1 cellular context compared by ENCODE assay signal in the genomic region with DNA sequence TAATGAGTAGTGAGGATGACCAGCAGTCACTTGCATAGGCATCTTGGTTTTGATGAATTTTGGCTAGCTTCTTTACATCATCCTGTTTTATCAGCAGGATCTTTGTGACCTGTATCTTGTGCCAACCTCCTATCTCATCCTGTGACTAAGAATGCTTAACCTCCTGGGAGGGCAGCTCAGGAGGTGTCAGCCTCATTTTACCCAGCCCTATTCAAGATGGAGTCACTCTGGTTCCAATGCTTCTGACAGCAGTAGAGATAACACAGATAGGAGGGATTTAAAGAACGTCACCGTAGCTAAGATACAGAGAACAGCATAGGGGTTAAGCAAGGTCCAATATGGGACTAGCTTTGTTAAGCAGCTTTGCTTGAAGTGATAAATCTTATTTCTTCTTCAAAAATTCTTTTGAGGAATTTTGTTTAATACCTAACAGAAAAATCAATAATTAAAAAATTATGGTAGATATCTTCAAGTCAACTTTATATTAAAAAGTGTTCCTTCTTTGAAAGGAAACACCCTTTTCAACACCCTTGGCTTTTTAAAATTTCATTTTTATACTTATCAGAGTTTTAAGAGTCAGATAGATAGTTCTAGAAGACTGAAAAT.
TF ChIP-seq lines count a peak whose summit lies in the region.

No MANE protein-coding gene starts in this region.

TF ChIP-seq in K562, 482 proteins besides CTCF, POLR2A, EP300 and RAD21 (continued from another document and continues in another):
- TF ChIP-seq, protein P1, sequence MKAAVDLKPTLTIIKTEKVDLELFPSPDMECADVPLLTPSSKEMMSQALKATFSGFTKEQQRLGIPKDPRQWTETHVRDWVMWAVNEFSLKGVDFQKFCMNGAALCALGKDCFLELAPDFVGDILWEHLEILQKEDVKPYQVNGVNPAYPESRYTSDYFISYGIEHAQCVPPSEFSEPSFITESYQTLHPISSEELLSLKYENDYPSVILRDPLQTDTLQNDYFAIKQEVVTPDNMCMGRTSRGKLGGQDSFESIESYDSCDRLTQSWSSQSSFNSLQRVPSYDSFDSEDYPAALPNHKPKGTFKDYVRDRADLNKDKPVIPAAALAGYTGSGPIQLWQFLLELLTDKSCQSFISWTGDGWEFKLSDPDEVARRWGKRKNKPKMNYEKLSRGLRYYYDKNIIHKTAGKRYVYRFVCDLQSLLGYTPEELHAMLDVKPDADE (conservative IDR thresholded peaks at IDR 0.05; ENCODE audit: control insufficient read depth, low read depth, low read length) = no peak
- no peak for TF ChIP-seq GTF2F1 (IDR thresholded peaks at IDR 0.05; ENCODE audit: low read depth, low read length)
- TF ChIP-seq RFX7 (CRISPR knock-in tag; IDR thresholded peaks at IDR 0.05) = no peak
- no peak for TF ChIP-seq JUND (IDR thresholded peaks at IDR 0.05; ENCODE audit: borderline replicate concordance, low read depth, low read length)
- TF ChIP-seq JUND (tag; IDR thresholded peaks at IDR 0.05; ENCODE audit: borderline replicate concordance, low read depth, low read length) = no peak
- TF ChIP-seq CHCHD3 (CRISPR knock-in tag; IDR thresholded peaks at IDR 0.05) = no peak
- TF ChIP-seq HOXB6 (CRISPR knock-in tag; IDR thresholded peaks at IDR 0.05; ENCODE audit: borderline replicate concordance) = no peak
- TF ChIP-seq PCBP2 (IDR thresholded peaks at IDR 0.05; ENCODE audit: low read depth, low read length, poor library complexity, severe bottlenecking) = no peak
- no peak for TF ChIP-seq FOXK1 (CRISPR knock-in tag; IDR thresholded peaks at IDR 0.05; ENCODE audit: borderline replicate concordance)
- TF ChIP-seq, protein P2, sequence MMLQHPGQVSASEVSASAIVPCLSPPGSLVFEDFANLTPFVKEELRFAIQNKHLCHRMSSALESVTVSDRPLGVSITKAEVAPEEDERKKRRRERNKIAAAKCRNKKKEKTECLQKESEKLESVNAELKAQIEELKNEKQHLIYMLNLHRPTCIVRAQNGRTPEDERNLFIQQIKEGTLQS (IDR thresholded peaks at IDR 0.05) = no peak
- TF ChIP-seq, protein P2 (CRISPR knock-in tag; conservative IDR thresholded peaks at IDR 0.05) = no peak
- TF ChIP-seq, protein P3, sequence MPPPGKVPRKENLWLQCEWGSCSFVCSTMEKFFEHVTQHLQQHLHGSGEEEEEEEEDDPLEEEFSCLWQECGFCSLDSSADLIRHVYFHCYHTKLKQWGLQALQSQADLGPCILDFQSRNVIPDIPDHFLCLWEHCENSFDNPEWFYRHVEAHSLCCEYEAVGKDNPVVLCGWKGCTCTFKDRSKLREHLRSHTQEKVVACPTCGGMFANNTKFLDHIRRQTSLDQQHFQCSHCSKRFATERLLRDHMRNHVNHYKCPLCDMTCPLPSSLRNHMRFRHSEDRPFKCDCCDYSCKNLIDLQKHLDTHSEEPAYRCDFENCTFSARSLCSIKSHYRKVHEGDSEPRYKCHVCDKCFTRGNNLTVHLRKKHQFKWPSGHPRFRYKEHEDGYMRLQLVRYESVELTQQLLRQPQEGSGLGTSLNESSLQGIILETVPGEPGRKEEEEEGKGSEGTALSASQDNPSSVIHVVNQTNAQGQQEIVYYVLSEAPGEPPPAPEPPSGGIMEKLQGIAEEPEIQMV (tag; conservative IDR thresholded peaks at IDR 0.05; ENCODE audit: low read depth) = no peak
- TF ChIP-seq, protein P4, sequence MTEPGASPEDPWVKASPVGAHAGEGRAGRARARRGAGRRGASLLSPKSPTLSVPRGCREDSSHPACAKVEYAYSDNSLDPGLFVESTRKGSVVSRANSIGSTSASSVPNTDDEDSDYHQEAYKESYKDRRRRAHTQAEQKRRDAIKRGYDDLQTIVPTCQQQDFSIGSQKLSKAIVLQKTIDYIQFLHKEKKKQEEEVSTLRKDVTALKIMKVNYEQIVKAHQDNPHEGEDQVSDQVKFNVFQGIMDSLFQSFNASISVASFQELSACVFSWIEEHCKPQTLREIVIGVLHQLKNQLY (CRISPR knock-in tag; conservative IDR thresholded peaks at IDR 0.05) = peak in 1 of 2 experiments; percentile 83; a peak in 1 of 4 replicates
- TF ChIP-seq ZNF232 (CRISPR knock-in tag; IDR thresholded peaks at IDR 0.05) = no peak
- no peak for TF ChIP-seq ETV6 (IDR thresholded peaks at IDR 0.05; ENCODE audit: borderline replicate concordance in 1 of 2, low read depth in 2 of 2, low read length in 1 of 2)
- TF ChIP-seq ETV6 (CRISPR knock-in tag; IDR thresholded peaks at IDR 0.05; ENCODE audit: borderline replicate concordance) = no peak
- no peak for TF ChIP-seq TCF7L2 (IDR thresholded peaks at IDR 0.05; ENCODE audit: low read depth, low read length)
- TF ChIP-seq ZNF121 (CRISPR knock-in tag; conservative IDR thresholded peaks at IDR 0.05) = no peak
- TF ChIP-seq BCOR (IDR thresholded peaks at IDR 0.05) = no peak
- no peak for TF ChIP-seq MIER1 (IDR thresholded peaks at IDR 0.05; ENCODE audit: low read depth)
- TF ChIP-seq NR2C2 (CRISPR knock-in tag; IDR thresholded peaks at IDR 0.05) = no peak
- peak; percentile 73; the same call in 1 of the 2 replicates for TF ChIP-seq NR2C2 (tag; IDR thresholded peaks at IDR 0.05)
- TF ChIP-seq, protein P5, sequence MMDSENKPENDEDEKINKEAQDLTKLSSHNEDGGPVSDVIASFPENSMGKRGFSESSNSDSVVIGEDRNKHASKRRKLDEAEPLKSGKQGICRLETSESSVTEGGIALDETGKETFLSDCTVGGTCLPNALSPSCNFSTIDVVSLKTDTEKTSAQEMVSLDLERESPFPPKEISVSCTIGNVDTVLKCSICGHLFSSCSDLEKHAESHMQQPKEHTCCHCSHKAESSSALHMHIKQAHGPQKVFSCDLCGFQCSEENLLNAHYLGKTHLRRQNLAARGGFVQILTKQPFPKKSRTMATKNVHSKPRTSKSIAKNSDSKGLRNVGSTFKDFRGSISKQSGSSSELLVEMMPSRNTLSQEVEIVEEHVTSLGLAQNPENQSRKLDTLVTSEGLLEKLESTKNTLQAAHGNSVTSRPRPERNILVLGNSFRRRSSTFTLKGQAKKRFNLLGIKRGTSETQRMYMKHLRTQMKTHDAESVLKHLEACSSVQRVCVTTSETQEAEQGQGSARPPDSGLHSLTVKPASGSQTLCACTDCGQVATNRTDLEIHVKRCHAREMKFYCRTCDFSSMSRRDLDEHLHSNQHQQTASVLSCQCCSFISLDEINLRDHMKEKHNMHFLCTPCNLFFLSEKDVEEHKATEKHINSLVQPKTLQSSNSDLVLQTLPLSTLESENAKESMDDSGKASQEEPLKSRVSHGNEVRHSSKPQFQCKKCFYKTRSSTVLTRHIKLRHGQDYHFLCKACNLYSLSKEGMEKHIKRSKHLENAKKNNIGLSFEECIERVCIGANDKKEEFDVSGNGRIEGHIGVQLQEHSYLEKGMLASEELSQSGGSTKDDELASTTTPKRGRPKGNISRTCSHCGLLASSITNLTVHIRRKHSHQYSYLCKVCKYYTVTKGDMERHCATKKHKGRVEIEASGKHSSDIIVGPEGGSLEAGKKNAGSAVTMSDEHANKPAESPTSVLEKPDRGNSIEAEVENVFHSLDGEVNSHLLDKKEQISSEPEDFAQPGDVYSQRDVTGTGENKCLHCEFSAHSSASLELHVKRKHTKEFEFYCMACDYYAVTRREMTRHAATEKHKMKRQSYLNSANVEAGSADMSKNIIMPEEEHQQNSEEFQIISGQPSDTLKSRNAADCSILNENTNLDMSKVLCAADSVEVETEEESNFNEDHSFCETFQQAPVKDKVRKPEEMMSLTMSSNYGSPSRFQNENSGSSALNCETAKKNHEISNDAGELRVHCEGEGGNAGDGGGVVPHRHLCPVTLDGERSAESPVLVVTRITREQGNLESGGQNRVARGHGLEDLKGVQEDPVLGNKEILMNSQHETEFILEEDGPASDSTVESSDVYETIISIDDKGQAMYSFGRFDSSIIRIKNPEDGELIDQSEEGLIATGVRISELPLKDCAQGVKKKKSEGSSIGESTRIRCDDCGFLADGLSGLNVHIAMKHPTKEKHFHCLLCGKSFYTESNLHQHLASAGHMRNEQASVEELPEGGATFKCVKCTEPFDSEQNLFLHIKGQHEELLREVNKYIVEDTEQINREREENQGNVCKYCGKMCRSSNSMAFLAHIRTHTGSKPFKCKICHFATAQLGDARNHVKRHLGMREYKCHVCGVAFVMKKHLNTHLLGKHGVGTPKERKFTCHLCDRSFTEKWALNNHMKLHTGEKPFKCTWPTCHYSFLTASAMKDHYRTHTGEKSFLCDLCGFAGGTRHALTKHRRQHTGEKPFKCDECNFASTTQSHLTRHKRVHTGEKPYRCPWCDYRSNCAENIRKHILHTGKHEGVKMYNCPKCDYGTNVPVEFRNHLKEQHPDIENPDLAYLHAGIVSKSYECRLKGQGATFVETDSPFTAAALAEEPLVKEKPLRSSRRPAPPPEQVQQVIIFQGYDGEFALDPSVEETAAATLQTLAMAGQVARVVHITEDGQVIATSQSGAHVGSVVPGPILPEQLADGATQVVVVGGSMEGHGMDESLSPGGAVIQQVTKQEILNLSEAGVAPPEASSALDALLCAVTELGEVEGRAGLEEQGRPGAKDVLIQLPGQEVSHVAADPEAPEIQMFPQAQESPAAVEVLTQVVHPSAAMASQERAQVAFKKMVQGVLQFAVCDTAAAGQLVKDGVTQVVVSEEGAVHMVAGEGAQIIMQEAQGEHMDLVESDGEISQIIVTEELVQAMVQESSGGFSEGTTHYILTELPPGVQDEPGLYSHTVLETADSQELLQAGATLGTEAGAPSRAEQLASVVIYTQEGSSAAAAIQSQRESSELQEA (IDR thresholded peaks at IDR 0.05; ENCODE audit: low read depth) = no peak
- TF ChIP-seq, protein P6, sequence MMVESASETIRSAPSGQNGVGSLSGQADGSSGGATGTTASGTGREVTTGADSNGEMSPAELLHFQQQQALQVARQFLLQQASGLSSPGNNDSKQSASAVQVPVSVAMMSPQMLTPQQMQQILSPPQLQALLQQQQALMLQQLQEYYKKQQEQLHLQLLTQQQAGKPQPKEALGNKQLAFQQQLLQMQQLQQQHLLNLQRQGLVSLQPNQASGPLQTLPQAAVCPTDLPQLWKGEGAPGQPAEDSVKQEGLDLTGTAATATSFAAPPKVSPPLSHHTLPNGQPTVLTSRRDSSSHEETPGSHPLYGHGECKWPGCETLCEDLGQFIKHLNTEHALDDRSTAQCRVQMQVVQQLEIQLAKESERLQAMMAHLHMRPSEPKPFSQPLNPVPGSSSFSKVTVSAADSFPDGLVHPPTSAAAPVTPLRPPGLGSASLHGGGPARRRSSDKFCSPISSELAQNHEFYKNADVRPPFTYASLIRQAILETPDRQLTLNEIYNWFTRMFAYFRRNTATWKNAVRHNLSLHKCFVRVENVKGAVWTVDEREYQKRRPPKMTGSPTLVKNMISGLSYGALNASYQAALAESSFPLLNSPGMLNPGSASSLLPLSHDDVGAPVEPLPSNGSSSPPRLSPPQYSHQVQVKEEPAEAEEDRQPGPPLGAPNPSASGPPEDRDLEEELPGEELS (CRISPR knock-in tag; IDR thresholded peaks at IDR 0.05; ENCODE audit: borderline replicate concordance) = no peak
- TF ChIP-seq ZNF445 (CRISPR knock-in tag; IDR thresholded peaks at IDR 0.05; ENCODE audit: low read depth) = peak; percentile 92; the same call in 1 of the 2 replicates
- no peak for TF ChIP-seq NCOR1 (IDR thresholded peaks at IDR 0.05)
- no peak for TF ChIP-seq PRMT5 (CRISPR knock-in tag; IDR thresholded peaks at IDR 0.05)
- TF ChIP-seq DPF2 (IDR thresholded peaks at IDR 0.05) = no peak
- no peak for TF ChIP-seq ZBTB8A (IDR thresholded peaks at IDR 0.05; ENCODE audit: partially characterized antibody)
- no peak for TF ChIP-seq MTA2 (IDR thresholded peaks at IDR 0.05; ENCODE audit: low read depth)
- TF ChIP-seq RBM14 (IDR thresholded peaks at IDR 0.05; ENCODE audit: borderline replicate concordance, insufficient read depth, low read depth, low read length) = no peak
- no peak for TF ChIP-seq POLR2B (IDR thresholded peaks at IDR 0.05; ENCODE audit: low read depth, partially characterized antibody)
- TF ChIP-seq FUS (optimal IDR thresholded peaks at IDR 0.05; ENCODE audit: low read depth, low read length) = no peak
- TF ChIP-seq, protein P7, sequence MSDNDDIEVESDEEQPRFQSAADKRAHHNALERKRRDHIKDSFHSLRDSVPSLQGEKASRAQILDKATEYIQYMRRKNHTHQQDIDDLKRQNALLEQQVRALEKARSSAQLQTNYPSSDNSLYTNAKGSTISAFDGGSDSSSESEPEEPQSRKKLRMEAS (CRISPR knock-in tag; IDR thresholded peaks at IDR 0.05) = no peak
- TF ChIP-seq, protein P8, sequence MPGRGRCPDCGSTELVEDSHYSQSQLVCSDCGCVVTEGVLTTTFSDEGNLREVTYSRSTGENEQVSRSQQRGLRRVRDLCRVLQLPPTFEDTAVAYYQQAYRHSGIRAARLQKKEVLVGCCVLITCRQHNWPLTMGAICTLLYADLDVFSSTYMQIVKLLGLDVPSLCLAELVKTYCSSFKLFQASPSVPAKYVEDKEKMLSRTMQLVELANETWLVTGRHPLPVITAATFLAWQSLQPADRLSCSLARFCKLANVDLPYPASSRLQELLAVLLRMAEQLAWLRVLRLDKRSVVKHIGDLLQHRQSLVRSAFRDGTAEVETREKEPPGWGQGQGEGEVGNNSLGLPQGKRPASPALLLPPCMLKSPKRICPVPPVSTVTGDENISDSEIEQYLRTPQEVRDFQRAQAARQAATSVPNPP (IDR thresholded peaks at IDR 0.05; ENCODE audit: borderline replicate concordance, insufficient read depth, insufficient read length) = no peak
- TF ChIP-seq ZNF239 (CRISPR knock-in tag; IDR thresholded peaks at IDR 0.05) = peak; percentile 98
- TF ChIP-seq CBX8 (IDR thresholded peaks at IDR 0.05; ENCODE audit: borderline replicate concordance, extremely low read depth, low read depth, low read length, poor library complexity, severe bottlenecking) = no peak
- TF ChIP-seq NFE2L1 (tag; IDR thresholded peaks at IDR 0.05; ENCODE audit: borderline replicate concordance, low read depth) = no peak
- TF ChIP-seq SIRT6 (IDR thresholded peaks at IDR 0.05; ENCODE audit: low read depth, low read length) = no peak
- TF ChIP-seq DACH1 (IDR thresholded peaks at IDR 0.05; ENCODE audit: partially characterized antibody) = no peak
- no peak for TF ChIP-seq ZFP30 (CRISPR knock-in tag; IDR thresholded peaks at IDR 0.05; ENCODE audit: borderline replicate concordance)
- TF ChIP-seq, protein P9, sequence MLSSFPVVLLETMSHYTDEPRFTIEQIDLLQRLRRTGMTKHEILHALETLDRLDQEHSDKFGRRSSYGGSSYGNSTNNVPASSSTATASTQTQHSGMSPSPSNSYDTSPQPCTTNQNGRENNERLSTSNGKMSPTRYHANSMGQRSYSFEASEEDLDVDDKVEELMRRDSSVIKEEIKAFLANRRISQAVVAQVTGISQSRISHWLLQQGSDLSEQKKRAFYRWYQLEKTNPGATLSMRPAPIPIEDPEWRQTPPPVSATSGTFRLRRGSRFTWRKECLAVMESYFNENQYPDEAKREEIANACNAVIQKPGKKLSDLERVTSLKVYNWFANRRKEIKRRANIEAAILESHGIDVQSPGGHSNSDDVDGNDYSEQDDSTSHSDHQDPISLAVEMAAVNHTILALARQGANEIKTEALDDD (IDR thresholded peaks at IDR 0.05) = no peak
- no peak for TF ChIP-seq PHF21A (IDR thresholded peaks at IDR 0.05; ENCODE audit: borderline replicate concordance, low read depth)
- peak in 1 of 2 experiments; percentile 91; a peak in 2 of 4 replicates for TF ChIP-seq MAZ (CRISPR knock-in tag; conservative IDR thresholded peaks at IDR 0.05 in 1 of 2, IDR thresholded peaks at IDR 0.05 in 1 of 2)
- TF ChIP-seq, protein P10, sequence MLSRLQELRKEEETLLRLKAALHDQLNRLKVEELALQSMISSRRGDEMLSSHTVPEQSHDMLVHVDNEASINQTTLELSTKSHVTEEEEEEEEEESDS (CRISPR knock-in tag; IDR thresholded peaks at IDR 0.05) = no peak
